ENCODE assay signal across 15 cellular contexts in genomic region chr1:162248854-162249535, GRCh38.
A peak's percentile ranks its signal among the peaks of the same experiment; 100 is the strongest.
DNase-seq lines count a peak whose midpoint lies in the region; ATAC-seq, FAIRE-seq and TF ChIP-seq lines count a peak whose summit lies in the region.
"Had no signal": no experiment of that assay in that cellular context is flagged by ENCODE, and none has a peak within 500 bp of the region (broad histone marks: within the 10 kb centered on the region; RNA-seq: fewer than 3 reads in every experiment).

No MANE protein-coding gene starts in this region.

- DNase-seq in H9 (peak; percentile 53), NCI-H226 (peak; percentile 15), H1 (ENCODE audit: low read depth in 1 of 2, low spot score in 2 of 2) (peak; percentile 27 to 58), neural progenitor cell (ENCODE audit: low spot score) (peak; percentile 85), NCI-H524 (lab: John Stamatoyannopoulos, UW) (no peak), NCI-H2029 (lab: John Stamatoyannopoulos, UW) (no peak), ovary (no peak)
- DNase-seq: activated CD8-positive, alpha-beta memory T cell treated with anti-CD3 and anti-CD28 coated beads, Interleukin-2, amount 50 U/mL, for 4 hours; activated naive CD8-positive, alpha-beta T cell treated with anti-CD3 and anti-CD28 coated beads for 36 hours; natural killer cell; NCI-H1105; small intestine had no signal

- peaks cover 16% of the 10 kb centered on the region for H3K4me1 ChIP-seq in H9 (ENCODE audit: insufficient read depth, low read length)
- peaks cover 3 to 16% (median 15%) of the 10 kb centered on the region in 4 experiments; a peak in 5 of 7 replicates for H3K4me1 ChIP-seq in H1 (replicated peaks in 1 of 4; ENCODE audit: control insufficient read depth in 3 of 4, insufficient read depth in 4 of 4, low read length in 3 of 4)
- peaks cover 33% of the 10 kb centered on the region for H3K4me1 ChIP-seq in neural progenitor cell
- H3K4me1 ChIP-seq in ovary (ENCODE audit: insufficient read depth): no peaks in the 10 kb centered on the region
- H3K4me1 ChIP-seq: BLaER1 had no signal

- TF ChIP-seq EP300 in H1 (IDR thresholded peaks at IDR 0.05; ENCODE audit: borderline replicate concordance in 1 of 2, low read depth in 2 of 2, low read length in 2 of 2): peak in 1 of 2 experiments; percentile 33; a peak in 1 of 3 replicates
- TF ChIP-seq EP300 in ovary (IDR thresholded peaks at IDR 0.05): no peak

- H3K56ac ChIP-seq in H9 (ENCODE audit: insufficient read length, low read depth, low read length) (no peak overlapping the region), H1 (replicated peaks; ENCODE audit: insufficient read length, low read depth, low read length) (no peak overlapping the region)

- no peak overlapping the region for H4K91ac ChIP-seq in H9 (ENCODE audit: insufficient read length, low read depth, low read length)
- H4K91ac ChIP-seq in H1 (replicated peaks; ENCODE audit: insufficient read length, low read length): no peak overlapping the region

- no peak overlapping the region for H2BK12ac ChIP-seq in H9 (ENCODE audit: insufficient read length, low read depth, low read length)
- no peak overlapping the region for H2BK12ac ChIP-seq in H1 (ENCODE audit: low read depth, low read length)

- no peak overlapping the region for H3K14ac ChIP-seq in H9 (ENCODE audit: insufficient read depth, low read length)
- no peak overlapping the region for H3K14ac ChIP-seq in H1 (ENCODE audit: insufficient read length)

- no peak overlapping the region for H3K27ac ChIP-seq in H9 (ENCODE audit: insufficient read length, low read depth, low read length)
- H3K27ac ChIP-seq in H1 (ENCODE audit: low read depth, low read length): 0 out of 2 replicates have a peak overlapping the region, but pooled peaks have one; percentile 11
- no peak overlapping the region for H3K27ac ChIP-seq in neural progenitor cell
- no peak overlapping the region for H3K27ac ChIP-seq in ovary
- H3K27ac ChIP-seq: BLaER1 had no signal

- no peak overlapping the region for H2AFZ ChIP-seq in H9 (ENCODE audit: low read length)
- H2AFZ ChIP-seq in H1 (ENCODE audit: low read length): no peak overlapping the region
- H2AFZ ChIP-seq in neural progenitor cell (replicated peaks): no peak overlapping the region

- H3K4me3 ChIP-seq in H1 (ENCODE audit: extremely low read depth in 1 of 4, insufficient read depth in 2 of 4, low read depth in 3 of 4, low read length in 4 of 4) (peak overlapping the region in 1 of 4 experiments; percentile 43; a peak in 3 of 8 replicates), neural progenitor cell (peak overlapping the region; percentile 23), ovary (no peak overlapping the region)
- H3K4me3 ChIP-seq: BLaER1 had no signal

- H4K8ac ChIP-seq in H9 (replicated peaks; ENCODE audit: insufficient read length, low read depth, low read length) (no peak overlapping the region), H1 (ENCODE audit: extremely low read depth, insufficient read depth, low read length) (no peak overlapping the region)

- H3K79me1 ChIP-seq in H9 (ENCODE audit: insufficient read depth, low read depth, low read length, poor library complexity, severe bottlenecking) (no peaks in the 10 kb centered on the region), H1 (ENCODE audit: low read depth, low read length) (no peaks in the 10 kb centered on the region; the same call in 1 of the 2 replicates)

- H3K9me3 Mint-ChIP-seq in H9: no peaks in the 10 kb centered on the region; a peak in 1 of 5 replicates
- peaks cover 13% of the 10 kb centered on the region for H3K9me3 Mint-ChIP-seq in neural progenitor cell
- H3K9me3 Mint-ChIP-seq: activated naive CD8-positive, alpha-beta T cell treated with anti-CD3 and anti-CD28 coated beads for 36 hours; natural killer cell had no signal

- POLR2A ChIA-PET in H1 (lab: Charles Lee; ENCODE audit: partially characterized antibody): no interaction called here

- no peak overlapping the region for H2BK120ac ChIP-seq in H9 (ENCODE audit: low read depth, low read length, poor library complexity, severe bottlenecking)
- H2BK120ac ChIP-seq in H1 (replicated peaks; ENCODE audit: low read depth, low read length): no peak overlapping the region

- no peaks in the 10 kb centered on the region for H4K20me1 ChIP-seq in H9 (ENCODE audit: control insufficient read depth, insufficient read depth, insufficient read length)
- H4K20me1 ChIP-seq in H1 (replicated peaks in 1 of 2; ENCODE audit: control insufficient read depth in 1 of 2, insufficient read depth in 2 of 2, low read length in 2 of 2): no peaks in the 10 kb centered on the region
- H4K20me1 ChIP-seq in neural progenitor cell (ENCODE audit: low read depth): peaks cover 31% of the 10 kb centered on the region
- H4K20me1 ChIP-seq: BLaER1 had no signal

- H3K27me3 ChIP-seq in H9 (ENCODE audit: insufficient read depth, low read length): no peaks in the 10 kb centered on the region
- H3K27me3 ChIP-seq in H1 (replicated peaks in 1 of 4; ENCODE audit: control insufficient read depth in 3 of 4, extremely low read depth in 1 of 4, insufficient read depth in 3 of 4, low read length in 3 of 4): no peaks in the 10 kb centered on the region
- no peaks in the 10 kb centered on the region for H3K27me3 ChIP-seq in neural progenitor cell
- no peaks in the 10 kb centered on the region for H3K27me3 ChIP-seq in ovary
- H3K27me3 ChIP-seq: BLaER1 had no signal

- H4K5ac ChIP-seq in H9 (ENCODE audit: insufficient read length, low read depth, low read length) (no peak overlapping the region), H1 (ENCODE audit: insufficient read length, low read depth, low read length) (no peak overlapping the region)

- TF ChIP-seq POLR2A in H1 (IDR thresholded peaks at IDR 0.05; ENCODE audit: control extremely low read depth in 1 of 2, low read depth in 2 of 2, low read length in 2 of 2) (no peak), ovary (IDR thresholded peaks at IDR 0.05) (no peak)

- H3K27ac Mint-ChIP-seq in H9 (peak overlapping the region in 1 of 3 experiments; percentile 97; a peak in 5 of 7 replicates), neural progenitor cell (peak overlapping the region; percentile 96)
- H3K27ac Mint-ChIP-seq: activated naive CD8-positive, alpha-beta T cell treated with anti-CD3 and anti-CD28 coated beads for 36 hours; natural killer cell had no signal

- H3K4me1 Mint-ChIP-seq in H9: peaks cover 58% of the 10 kb centered on the region in 2 experiments
- H3K4me1 Mint-ChIP-seq in neural progenitor cell: peaks cover 63% of the 10 kb centered on the region
- H3K4me1 Mint-ChIP-seq: activated naive CD8-positive, alpha-beta T cell treated with anti-CD3 and anti-CD28 coated beads for 36 hours; natural killer cell had no signal

- CTCF ChIA-PET in H1 (lab: Charles Lee; ENCODE audit: partially characterized antibody): interaction anchor here (1.0 to 2.0 kb wide), 4 partner anchors 9 to 52 kb away, joined by 3 to 6 read pairs (median 3); no protein-coding TSS in a partner anchor

- H3K23me2 ChIP-seq in H9 (ENCODE audit: insufficient read length, low read depth, low read length, poor library complexity, severe bottlenecking): no peaks in the 10 kb centered on the region
- no peaks in the 10 kb centered on the region for H3K23me2 ChIP-seq in H1 (ENCODE audit: low read depth, low read length)

- no peak overlapping the region for H3K4me2 ChIP-seq in H9 (ENCODE audit: insufficient read depth, insufficient read length, low read length)
- peak overlapping the region; percentile 15 to 56; a peak in 3 of 4 replicates for H3K4me2 ChIP-seq in H1 (ENCODE audit: insufficient read depth in 1 of 2, low read depth in 2 of 2, low read length in 2 of 2)
- H3K4me2 ChIP-seq in neural progenitor cell: peak overlapping the region; percentile 77
- H3K4me2 ChIP-seq: BLaER1 had no signal

- no peak overlapping the region for H2BK5ac ChIP-seq in H9 (ENCODE audit: insufficient read length, low read length)
- no peak overlapping the region for H2BK5ac ChIP-seq in H1 (ENCODE audit: low read depth, low read length)

- H3K9me3 ChIP-seq in H9 (ENCODE audit: control insufficient read depth, low read depth, low read length): no peaks in the 10 kb centered on the region
- no peaks in the 10 kb centered on the region for H3K9me3 ChIP-seq in H1 (ENCODE audit: insufficient read depth in 2 of 2, low read depth in 1 of 2, low read length in 1 of 2)
- no peaks in the 10 kb centered on the region for H3K9me3 ChIP-seq in neural progenitor cell (ENCODE audit: low read depth)
- no peaks in the 10 kb centered on the region for H3K9me3 ChIP-seq in ovary
- H3K9me3 ChIP-seq: BLaER1 had no signal

- H3K36me3 ChIP-seq in H1 (ENCODE audit: control insufficient read depth in 2 of 4, insufficient read depth in 4 of 4, low read length in 3 of 4) (no peaks in the 10 kb centered on the region), neural progenitor cell (no peaks in the 10 kb centered on the region), ovary (no peaks in the 10 kb centered on the region)
- H3K36me3 ChIP-seq: BLaER1 had no signal

- H3K36me3 Mint-ChIP-seq in H9 (ENCODE audit: insufficient read depth in 1 of 3, low read depth in 3 of 3): peaks cover 0 to 1% (median 0%) of the 10 kb centered on the region in 3 experiments; a peak in 1 of 7 replicates
- H3K36me3 Mint-ChIP-seq in neural progenitor cell: peaks cover 17% of the 10 kb centered on the region
- H3K36me3 Mint-ChIP-seq: activated naive CD8-positive, alpha-beta T cell treated with anti-CD3 and anti-CD28 coated beads for 36 hours; natural killer cell had no signal

- H3K9ac ChIP-seq in H9 (ENCODE audit: extremely low read depth, insufficient read length, low read length) (no peak overlapping the region), H1 (replicated peaks in 1 of 4; ENCODE audit: extremely low read depth in 1 of 4, low read depth in 3 of 4, low read length in 3 of 4) (no peak overlapping the region), neural progenitor cell (no peak overlapping the region)
- H3K9ac ChIP-seq: BLaER1 had no signal

- H3K79me2 ChIP-seq in H9 (ENCODE audit: insufficient read depth, low read length): no peaks in the 10 kb centered on the region
- peaks cover 0 to 16% of the 10 kb centered on the region in 2 experiments; a peak in 1 of 4 replicates for H3K79me2 ChIP-seq in H1 (ENCODE audit: control insufficient read depth in 1 of 2, insufficient read depth in 2 of 2, low read length in 2 of 2)
- peaks cover 10% of the 10 kb centered on the region for H3K79me2 ChIP-seq in neural progenitor cell (ENCODE audit: low read depth)

- ATAC-seq in HG03342 (IDR thresholded peaks at IDR 0.05; ENCODE audit: unreplicated experiment): no peak
- ATAC-seq: natural killer cell had no signal

- H3K23ac ChIP-seq in H9 (ENCODE audit: insufficient read length, low read depth, low read length): no peak overlapping the region
- H3K23ac ChIP-seq in H1 (ENCODE audit: insufficient read length): no peak overlapping the region

- peaks cover 28% of the 10 kb centered on the region for H3F3A ChIP-seq in neural progenitor cell (ENCODE audit: low read depth)

- no peak overlapping the region for H3T11ph ChIP-seq in H9 (ENCODE audit: low read length)

- WGBS in H9 (ENCODE audit: extremely low coverage, insufficient read length, low lambda C conversion rate): no CpG with 5 or more reads among the region's 3 CpGs
- 50% methylated on average over 3 of the region's 3 CpGs; no CpG with 5 or more reads in 1 of the 2 experiments for WGBS in H1 (ENCODE audit: extremely low coverage in 1 of 2, insufficient coverage in 1 of 2, insufficient read length in 1 of 2, insufficient replicate concordance in 2 of 2, low coverage in 1 of 2, low lambda C conversion rate in 2 of 2, missing lambda C conversion rate in 1 of 2), 2 experiments
- 83 to 87% (median 86%) methylated on average over 3 of the region's 3 CpGs for WGBS in ovary, 3 donors

- H3K4me3 Mint-ChIP-seq in H9: peak overlapping the region; percentile 6 to 29; a peak in 2 of 5 replicates
- peak overlapping the region; percentile 14 for H3K4me3 Mint-ChIP-seq in neural progenitor cell
- H3K4me3 Mint-ChIP-seq: activated naive CD8-positive, alpha-beta T cell treated with anti-CD3 and anti-CD28 coated beads for 36 hours; natural killer cell had no signal

- H3K18ac ChIP-seq in H9 (ENCODE audit: insufficient read length, low read depth, low read length): no peak overlapping the region
- no peak overlapping the region for H3K18ac ChIP-seq in H1 (ENCODE audit: extremely low read depth, low read length)

- H2BK20ac ChIP-seq in H9 (ENCODE audit: low read depth, low read length, poor library complexity, severe bottlenecking) (no peak overlapping the region), H1 (ENCODE audit: low read length) (no peak overlapping the region)

- no peak for TF ChIP-seq RAD21 in H1 (IDR thresholded peaks at IDR 0.05 in 1 of 2, conservative IDR thresholded peaks at IDR 0.05 in 1 of 2; ENCODE audit: low read depth in 2 of 2, low read length in 2 of 2)

- FAIRE-seq in H1 (lab: Jason Lieb, UNC): peak; percentile 98
- FAIRE-seq: G401.6, small intestine had no signal

- H2BK15ac ChIP-seq in H9 (ENCODE audit: low read depth, low read length) (no peak overlapping the region), H1 (ENCODE audit: low read length) (no peak overlapping the region)

- TF ChIP-seq CTCF in H9 (conservative IDR thresholded peaks at IDR 0.05): no peak
- TF ChIP-seq CTCF in H1 (IDR thresholded peaks at IDR 0.05; ENCODE audit: control extremely low read depth in 1 of 3, insufficient read depth in 1 of 3, low read depth in 1 of 3, low read length in 3 of 3): no peak
- TF ChIP-seq CTCF in neural progenitor cell (IDR thresholded peaks at IDR 0.05): no peak
- no peak for TF ChIP-seq CTCF in ovary (IDR thresholded peaks at IDR 0.05)

- H2AK5ac ChIP-seq in H9 (ENCODE audit: insufficient read length, low read length): no peak overlapping the region
- no peak overlapping the region for H2AK5ac ChIP-seq in H1 (ENCODE audit: low read depth, low read length)

- intact Hi-C loops in ovary (cut with DNase I): no loop called here

- H3K27me3 Mint-ChIP-seq in H9 (ENCODE audit: low read depth) (no peaks in the 10 kb centered on the region), neural progenitor cell (ENCODE audit: insufficient read depth, low read depth) (peaks cover 4% of the 10 kb centered on the region)

- H3K4ac ChIP-seq in H9 (ENCODE audit: low read depth, low read length): no peak overlapping the region
- H3K4ac ChIP-seq in H1 (replicated peaks; ENCODE audit: insufficient read length, low read depth, low read length): no peak overlapping the region

Comparison
In these comparisons a context has a peak if more than half of its experiments do, and no peak if none do; other contexts are left out.
1. DNase-seq: peak in H9 (single experiment), NCI-H226 (single experiment), H1 (2 of 2) and neural progenitor cell (single experiment); none in NCI-H524 (0 of 2), NCI-H2029 (single experiment) and ovary (0 of 5).